In genomic region chr15:54373332-54373731, GRCh38 we compare ENCODE assay signal across 16 cellular contexts.
DNase-seq lines count a peak whose midpoint lies in the region; ATAC-seq and TF ChIP-seq lines count a peak whose summit lies in the region.
"Had no signal": no experiment of that assay in that cellular context is flagged by ENCODE, and none has a peak within 500 bp of the region (broad histone marks: within the 10 kb centered on the region; RNA-seq: fewer than 3 reads in every experiment).

No MANE protein-coding gene starts in this region.

- no peak for TF ChIP-seq CTCF in spleen (IDR thresholded peaks at IDR 0.05 in 8 of 11, conservative IDR thresholded peaks at IDR 0.05 in 3 of 11)
- no peak for TF ChIP-seq CTCF in uterus (IDR thresholded peaks at IDR 0.05)

- H3K9ac ChIP-seq in mesendoderm (ENCODE audit: low read length), result no peak overlapping the region
- H3K9ac ChIP-seq: BLaER1 treated with 17β-estradiol and CSF1 and Interleukin-3, amounts not matched to agents 10 nM and 100 nM had no signal

- H2AK5ac ChIP-seq in mesendoderm (ENCODE audit: low read length), result no peak overlapping the region

- H3K4me1 ChIP-seq in spleen, result no peaks in the 10 kb centered on the region
- no peaks in the 10 kb centered on the region for H3K4me1 ChIP-seq in uterus
- no peaks in the 10 kb centered on the region for H3K4me1 ChIP-seq in mesendoderm (ENCODE audit: control insufficient read depth, low read depth, low read length)
- H3K4me1 ChIP-seq: A549; BLaER1 treated with 17β-estradiol and CSF1 and Interleukin-3, amounts not matched to agents 10 nM and 100 nM; Caco-2 had no signal

- H3K4me3 ChIP-seq in spleen (no peak overlapping the region), uterus (no peak overlapping the region), mesendoderm (ENCODE audit: low read length) (no peak overlapping the region)
- H3K4me3 ChIP-seq: A549; BLaER1 treated with 17β-estradiol and CSF1 and Interleukin-3, amounts not matched to agents 10 nM and 100 nM had no signal

- H2BK15ac ChIP-seq in mesendoderm (replicated peaks; ENCODE audit: low read depth), result no peak overlapping the region

- intact Hi-C loops in Right ventricle myocardium inferior (cut with DNase I), result no loop called here
- intact Hi-C loops in cardiac septum (cut with DNase I), result no loop called here
- intact Hi-C loops in spleen (cut with DNase I; ENCODE audit: low total_unique reads), result no loop called here
- intact Hi-C loops in uterus (cut with DNase I; ENCODE audit: low total_unique reads), result no loop called here

- no peak overlapping the region for H4K5ac ChIP-seq in mesendoderm (ENCODE audit: low read length)

- H3K9me3 ChIP-seq in spleen (peaks cover 0 to 24% (median 17%) of the 10 kb centered on the region in 8 donors), uterus (no peaks in the 10 kb centered on the region)
- H3K9me3 ChIP-seq: A549, Caco-2 had no signal

- H3K36me3 ChIP-seq in spleen (no peaks in the 10 kb centered on the region), uterus (no peaks in the 10 kb centered on the region), mesendoderm (ENCODE audit: control insufficient read depth, insufficient read depth, low read length) (no peaks in the 10 kb centered on the region)
- H3K36me3 ChIP-seq: BLaER1 treated with 17β-estradiol and CSF1 and Interleukin-3, amounts not matched to agents 10 nM and 100 nM had no signal

- H3K79me2 ChIP-seq in mesendoderm (ENCODE audit: control insufficient read depth, insufficient read depth, low read length), result no peaks in the 10 kb centered on the region

- 80 to 100% (median 95%) methylated on average over 1 to 2 of the region's 2 CpGs for WGBS in spleen, 5 donors
- no CpG with 5 or more reads among the region's 2 CpGs for WGBS in mesendoderm (ENCODE audit: extremely low coverage, insufficient coverage, low lambda C conversion rate)

- H3K4ac ChIP-seq in mesendoderm (ENCODE audit: low read depth, low read length), result no peak overlapping the region

- no peak overlapping the region for H3K27ac ChIP-seq in spleen
- no peak overlapping the region for H3K27ac ChIP-seq in uterus
- H3K27ac ChIP-seq in mesendoderm (ENCODE audit: low read depth, low read length), result no peak overlapping the region
- H3K27ac ChIP-seq: 22Rv1; A549; BLaER1 treated with 17β-estradiol and CSF1 and Interleukin-3, amounts not matched to agents 10 nM and 100 nM; C4-2B had no signal

- no peak overlapping the region for H4K8ac ChIP-seq in mesendoderm (ENCODE audit: low read depth, low read length)

- H2BK120ac ChIP-seq in mesendoderm (ENCODE audit: low read depth, low read length), result no peak overlapping the region

- peak; percentile 28 for DNase-seq in Right ventricle myocardium inferior (ENCODE audit: missing footprints)
- no peak for DNase-seq in cardiac septum (ENCODE audit: low spot score)
- peak; percentile 54 for DNase-seq in spleen
- no peak for DNase-seq in uterus
- no peak for DNase-seq in mesendoderm
- DNase-seq: AML-193; Caco-2; Calu3; CD4-positive, alpha-beta T cell; CD8-positive, alpha-beta T cell; DMS79 treated with DMSO at 0.1 percent for 48 hours; GF-D8 had no signal

- H2BK5ac ChIP-seq in mesendoderm (ENCODE audit: low read length), result no peak overlapping the region

- H3K27me3 ChIP-seq in spleen (replicated peaks in 1 of 7), result no peaks in the 10 kb centered on the region
- H3K27me3 ChIP-seq in uterus, result no peaks in the 10 kb centered on the region
- H3K27me3 ChIP-seq in mesendoderm (ENCODE audit: insufficient read depth, low read length, poor library complexity), result no peaks in the 10 kb centered on the region
- H3K27me3 ChIP-seq: BLaER1 treated with 17β-estradiol and CSF1 and Interleukin-3, amounts not matched to agents 10 nM and 100 nM had no signal

- no peak for ATAC-seq in Right ventricle myocardium inferior
- ATAC-seq: A549; CD8-positive, alpha-beta T cell had no signal

- no peak overlapping the region for H3K18ac ChIP-seq in mesendoderm (ENCODE audit: low read length)

- H3K79me1 ChIP-seq in mesendoderm (ENCODE audit: low read length), result no peaks in the 10 kb centered on the region

- H3K4me2 ChIP-seq in mesendoderm (ENCODE audit: low read length), result no peak overlapping the region
- H3K4me2 ChIP-seq: A549; BLaER1 treated with 17β-estradiol and CSF1 and Interleukin-3, amounts not matched to agents 10 nM and 100 nM had no signal

- TF ChIP-seq POLR2A in spleen (IDR thresholded peaks at IDR 0.05) (no peak), uterus (IDR thresholded peaks at IDR 0.05) (no peak)

- H3K56ac ChIP-seq in mesendoderm (ENCODE audit: low read length), result no peak overlapping the region

- no peak overlapping the region for H3K23ac ChIP-seq in mesendoderm (ENCODE audit: low read length)

Comparison
In these comparisons a context has a peak if more than half of its experiments do, and no peak if none do; other contexts are left out.
1. DNase-seq: peak in Right ventricle myocardium inferior (single experiment) and spleen (single experiment); none in cardiac septum (single experiment), uterus (0 of 2) and mesendoderm (single experiment).